In genomic region chr11:60891103-60891741, GRCh38 we compare ENCODE assay signal across 13 cellular contexts.
DNase-seq lines count a peak whose midpoint lies in the region; ATAC-seq and TF ChIP-seq lines count a peak whose summit lies in the region.
"Had no signal": no experiment of that assay in that cellular context is flagged by ENCODE, and none has a peak within 500 bp of the region (broad histone marks: within the 10 kb centered on the region; RNA-seq: fewer than 3 reads in every experiment).

No MANE protein-coding gene starts in this region.

- no peak for ATAC-seq in HG03571 (IDR thresholded peaks at IDR 0.05; ENCODE audit: unreplicated experiment)
- ATAC-seq in SK-N-SH treated with all-trans-retinoic acid at 6 μM for 48 hours: no peak
- ATAC-seq: activated T-helper 17 cell treated with anti-CD3 and anti-CD28 coated beads, Interleukin-2, amount 50 U/mL, for 72 hours; lower lobe of right lung had no signal

- peaks cover 2% of the 10 kb centered on the region for H4K20me1 ChIP-seq in Loucy (ENCODE audit: insufficient read depth, low read length, poor library complexity, severe bottlenecking)

- no peaks in the 10 kb centered on the region for H3K79me2 ChIP-seq in Loucy (ENCODE audit: insufficient read depth, low read length)
- H3K79me2 ChIP-seq: hepatocyte had no signal

- peak overlapping the region; percentile 23 for H3K9ac ChIP-seq in Loucy (ENCODE audit: low read depth, low read length, poor library complexity, severe bottlenecking)
- H3K9ac ChIP-seq: neural progenitor cell had no signal

- no peak for TF ChIP-seq CTCF in Loucy (conservative IDR thresholded peaks at IDR 0.05; ENCODE audit: low read length)

- H3F3A ChIP-seq in Loucy (ENCODE audit: low read depth): no peaks in the 10 kb centered on the region

- H3K27me3 ChIP-seq in Loucy (ENCODE audit: insufficient read depth, low read length, poor library complexity, severe bottlenecking): no peaks in the 10 kb centered on the region
- H3K27me3 ChIP-seq: hepatocyte, neural progenitor cell had no signal

- H3K4me1 ChIP-seq in Loucy (ENCODE audit: insufficient read depth, low read length, poor library complexity, severe bottlenecking): peaks cover 29% of the 10 kb centered on the region
- H3K4me1 ChIP-seq: lower lobe of right lung, neural progenitor cell had no signal

- no peaks in the 10 kb centered on the region for H3K9me2 ChIP-seq in Loucy (replicated peaks; ENCODE audit: low read depth, low read length)

- no peaks in the 10 kb centered on the region for H3K9me3 ChIP-seq in Loucy (ENCODE audit: insufficient read depth, low read depth, low read length)
- H3K9me3 ChIP-seq: lower lobe of right lung had no signal

- H2AFZ ChIP-seq in Loucy (ENCODE audit: low read length): no peak overlapping the region
- H2AFZ ChIP-seq: hepatocyte, neural progenitor cell had no signal

- DNase-seq in amniotic epithelial cell (ENCODE audit: low read depth) (peak; percentile 82), left kidney (ENCODE audit: low read depth, low spot score) (peak; percentile 15), NCI-H1694 treated with DMSO at 0.1 percent for 48 hours (lab: John Stamatoyannopoulos, UW) (no peak)
- DNase-seq: activated CD4-positive, alpha-beta T cell treated with anti-CD3 and anti-CD28 coated beads, Interleukin-2, amount 10 ng/mL, durations not matched to agents 24 days and 14 days; GOT3; lower lobe of right lung had no signal

- H3K4me2 ChIP-seq in Loucy (ENCODE audit: low read depth, low read length, poor library complexity, severe bottlenecking): peak overlapping the region; percentile 42
- H3K4me2 ChIP-seq: hepatocyte, neural progenitor cell had no signal

- H3K4me3 ChIP-seq in Loucy (ENCODE audit: low read length, poor library complexity, severe bottlenecking): no peak overlapping the region
- H3K4me3 ChIP-seq: hepatocyte, lower lobe of right lung, neural progenitor cell, skin epidermis had no signal

- peaks cover 27% of the 10 kb centered on the region; the same call in 1 of the 2 replicates for H3K36me3 ChIP-seq in Loucy (ENCODE audit: insufficient read depth, low read length)

TF ChIP-seq in SK-N-SH treated with all-trans-retinoic acid at 6 μM for 48 hours, 23 proteins besides CTCF, POLR2A, EP300 and RAD21:
- TF ChIP-seq CSRNP3 (CRISPR knock-in tag; IDR thresholded peaks at IDR 0.05) (no peak), ZNF565 (CRISPR knock-in tag; conservative IDR thresholded peaks at IDR 0.05; ENCODE audit: low read depth) (no peak), PPARA (CRISPR knock-in tag; IDR thresholded peaks at IDR 0.05; ENCODE audit: borderline replicate concordance) (no peak), PATZ1 (CRISPR knock-in tag; IDR thresholded peaks at IDR 0.05; ENCODE audit: borderline replicate concordance) (no peak), TOX (CRISPR knock-in tag; IDR thresholded peaks at IDR 0.05; ENCODE audit: borderline replicate concordance) (no peak), CREB5 (CRISPR knock-in tag; IDR thresholded peaks at IDR 0.05; ENCODE audit: low read depth) (no peak), TCF4 (CRISPR knock-in tag; IDR thresholded peaks at IDR 0.05; ENCODE audit: borderline replicate concordance) (no peak), BACH2 (CRISPR knock-in tag; IDR thresholded peaks at IDR 0.05; ENCODE audit: borderline replicate concordance) (no peak), TSHZ2 (CRISPR knock-in tag; IDR thresholded peaks at IDR 0.05) (no peak), RARB (CRISPR knock-in tag; IDR thresholded peaks at IDR 0.05) (no peak)
